In genomic region chr21:26845066-26845749, GRCh38 we compare ENCODE assay signal across 1 cellular context.
TF ChIP-seq lines count a peak whose summit lies in the region.

Gene ADAMTS1, minus strand, starts transcription at chr21:26845409. Its CDS starts 455 bp downstream, at chr21:26844954.

TF ChIP-seq in HEK293, 187 proteins besides CTCF, POLR2A, EP300 and RAD21 (continued from another document and continues in another):
- TF ChIP-seq PRDM6 (tag by site-specific recombination; IDR thresholded peaks at IDR 0.05): 0 out of 2 replicates have a peak, but pooled peaks have one; percentile 13
- no peak for TF ChIP-seq ZNF214 (tag by site-specific recombination; IDR thresholded peaks at IDR 0.05; ENCODE audit: borderline replicate concordance)
- TF ChIP-seq ZNF514 (tag by site-specific recombination; IDR thresholded peaks at IDR 0.05): no peak
- TF ChIP-seq ZEB2 (tag by site-specific recombination; IDR thresholded peaks at IDR 0.05): peak; percentile 80
- peak; percentile 76 for TF ChIP-seq WT1 (tag by site-specific recombination; IDR thresholded peaks at IDR 0.05)
- peak; percentile 82 for TF ChIP-seq ZNF398 (tag by site-specific recombination; IDR thresholded peaks at IDR 0.05)
- TF ChIP-seq ZNF544 (tag by site-specific recombination; IDR thresholded peaks at IDR 0.05): no peak
- no peak for TF ChIP-seq ZNF510 (tag by site-specific recombination; IDR thresholded peaks at IDR 0.05; ENCODE audit: insufficient replicate concordance)
- no peak for TF ChIP-seq ZNF114 (tag by site-specific recombination; IDR thresholded peaks at IDR 0.05)
- no peak; the same call in 1 of the 2 replicates for TF ChIP-seq ZNF692 (tag by site-specific recombination; IDR thresholded peaks at IDR 0.05)
- TF ChIP-seq GLIS2 (tag by site-specific recombination; IDR thresholded peaks at IDR 0.05): peak; percentile 61
- peak; percentile 41 for TF ChIP-seq ZBTB11 (tag by site-specific recombination; conservative IDR thresholded peaks at IDR 0.05; ENCODE audit: low read depth)
- TF ChIP-seq ZNF473 (tag by site-specific recombination; IDR thresholded peaks at IDR 0.05): no peak
- no peak for TF ChIP-seq SALL2 (tag by site-specific recombination; IDR thresholded peaks at IDR 0.05; ENCODE audit: borderline replicate concordance)
- no peak for TF ChIP-seq ZNF37A (tag by site-specific recombination; IDR thresholded peaks at IDR 0.05)
- no peak for TF ChIP-seq ZNF488 (tag by site-specific recombination; IDR thresholded peaks at IDR 0.05)
- no peak for TF ChIP-seq BCL6B (tag by site-specific recombination; IDR thresholded peaks at IDR 0.05)
- no peak for TF ChIP-seq ZNF677 (tag by site-specific recombination; IDR thresholded peaks at IDR 0.05)
- no peak for TF ChIP-seq ZNF560 (tag by site-specific recombination; IDR thresholded peaks at IDR 0.05; ENCODE audit: borderline replicate concordance)
- TF ChIP-seq ZSCAN23 (tag by site-specific recombination; IDR thresholded peaks at IDR 0.05): peak; percentile 80; the same call in 1 of the 2 replicates
- TF ChIP-seq ZNF280C (tag by site-specific recombination; IDR thresholded peaks at IDR 0.05): no peak
- no peak for TF ChIP-seq ZNF266 (tag by site-specific recombination; IDR thresholded peaks at IDR 0.05; ENCODE audit: low read depth)
- TF ChIP-seq HOXC10 (CRISPR knock-in tag; IDR thresholded peaks at IDR 0.05): no peak; the same call in 1 of the 2 replicates
- 0 out of 2 replicates have a peak, but pooled peaks have one; percentile 40 for TF ChIP-seq ZNF624 (tag by site-specific recombination; IDR thresholded peaks at IDR 0.05)
- TF ChIP-seq ZNF747 (tag by site-specific recombination; IDR thresholded peaks at IDR 0.05): no peak
- no peak for TF ChIP-seq BCL11A (tag by site-specific recombination; IDR thresholded peaks at IDR 0.05; ENCODE audit: low read depth)
- no peak for TF ChIP-seq ZNF211 (tag by site-specific recombination; IDR thresholded peaks at IDR 0.05; ENCODE audit: low read depth)
- TF ChIP-seq PATZ1 (tag by site-specific recombination; IDR thresholded peaks at IDR 0.05): peak; percentile 97
- TF ChIP-seq ZNF610 (tag by site-specific recombination; IDR thresholded peaks at IDR 0.05; ENCODE audit: borderline replicate concordance): peak; percentile 64; the same call in 1 of the 2 replicates
- no peak for TF ChIP-seq ZNF335 (tag by site-specific recombination; conservative IDR thresholded peaks at IDR 0.05)
- peak; percentile 65; the same call in 1 of the 2 replicates for TF ChIP-seq KLF9 (tag by site-specific recombination; IDR thresholded peaks at IDR 0.05; ENCODE audit: low read depth)
- TF ChIP-seq ZNF2 (tag by site-specific recombination; IDR thresholded peaks at IDR 0.05): 0 out of 2 replicates have a peak, but pooled peaks have one; percentile 33
- TF ChIP-seq ZBTB10 (tag by site-specific recombination; IDR thresholded peaks at IDR 0.05): no peak; the same call in 1 of the 2 replicates
- TF ChIP-seq ZNF623 (tag by site-specific recombination; IDR thresholded peaks at IDR 0.05): no peak; the same call in none of the 2 replicates
- TF ChIP-seq ZBTB48 (tag by site-specific recombination; IDR thresholded peaks at IDR 0.05): peak; percentile 70; the same call in 1 of the 2 replicates
- TF ChIP-seq ZFP41 (tag by site-specific recombination; IDR thresholded peaks at IDR 0.05; ENCODE audit: borderline replicate concordance): no peak
- TF ChIP-seq PRDM4 (tag by site-specific recombination; IDR thresholded peaks at IDR 0.05): peak; percentile 92
